Comparison of ENCODE assay signal across 14 cellular contexts in the genomic region with DNA sequence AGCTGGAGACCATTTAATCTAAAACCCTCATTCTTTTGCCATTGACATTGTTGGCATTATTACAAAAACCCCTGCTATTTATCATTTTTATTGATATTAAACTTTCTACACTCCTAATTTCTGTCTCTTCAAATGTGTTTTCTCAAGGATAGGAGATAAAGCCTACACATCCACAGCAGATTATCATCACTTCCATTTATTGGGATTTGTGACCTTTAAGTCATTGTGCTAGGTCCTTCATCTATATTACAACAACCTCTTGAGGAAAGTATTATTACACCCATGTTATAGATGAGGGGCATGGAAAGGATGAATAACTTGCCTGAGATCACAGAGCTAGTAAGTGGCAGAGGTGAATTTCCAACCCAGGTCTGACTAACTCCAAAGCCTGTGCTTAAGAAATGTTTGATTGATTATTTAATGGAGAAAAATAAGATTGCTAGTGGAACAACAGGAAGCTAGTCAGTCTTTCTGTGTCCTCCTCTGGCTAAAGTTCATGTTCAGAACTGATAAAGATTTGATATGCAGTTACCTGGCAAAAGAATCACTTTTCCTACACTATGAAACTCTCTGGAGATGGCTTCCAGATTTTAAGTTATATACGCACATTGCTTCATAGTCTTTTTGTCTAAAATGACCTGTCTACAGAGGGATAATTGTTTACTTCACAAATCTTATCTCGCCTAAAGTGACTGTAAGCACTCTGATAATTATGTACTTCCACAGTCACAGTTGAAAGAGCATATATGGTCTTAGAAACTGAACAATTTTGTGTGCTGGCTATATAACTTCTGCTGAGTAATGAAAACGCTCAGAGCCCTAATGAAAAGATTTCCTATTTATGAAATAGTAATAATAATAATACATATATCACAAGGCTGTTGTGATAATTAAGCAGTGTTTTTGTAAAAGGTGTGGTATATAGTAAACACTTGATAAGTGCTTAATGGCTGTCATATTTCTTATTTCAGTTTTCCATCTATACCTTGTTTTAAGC. TPM values are rescaled to one million over a fixed set of nuclear protein-coding genes. Genes with fewer than 3 reads are reported as not detected.
A peak's percentile ranks its signal among the peaks of the same experiment; 100 is the strongest.
DNase-seq lines count a peak whose midpoint lies in the region; ATAC-seq, FAIRE-seq and TF ChIP-seq lines count a peak whose summit lies in the region.
"Had no signal": no experiment of that assay in that cellular context is flagged by ENCODE, and none has a peak within 500 bp of the region (broad histone marks: within the 10 kb centered on the region; RNA-seq: fewer than 3 reads in every experiment).

No MANE protein-coding gene starts in this region.

- POLR2A ChIA-PET in A549 (lab: Yijun Ruan, JAX) (no interaction called here), HepG2 (lab: Yijun Ruan, JAX) (interaction anchor here (1.3 to 7.6 kb wide), 6 partner anchors 9 to 41 kb away, joined by 5 to 101 read pairs (median 10); partner anchors contain the start of genes CHD1L and FMO5)
- POLR2A ChIA-PET in naive thymus-derived CD4-positive, alpha-beta T cell (lab: Charles Lee) = no interaction called here

- H3K4me2 ChIP-seq in A549 (no peak overlapping the region), HepG2 (ENCODE audit: low read depth, low read length) (no peak overlapping the region)

- TF ChIP-seq POLR2A in A549 (IDR thresholded peaks at IDR 0.05; ENCODE audit: low read length) = no peak
- no peak for TF ChIP-seq POLR2A in HepG2 (IDR thresholded peaks at IDR 0.05; ENCODE audit: insufficient read depth in 1 of 2, low read depth in 2 of 2, low read length in 2 of 2)

- peaks cover 11 to 40% of the 10 kb centered on the region in 2 experiments for H3K36me3 ChIP-seq in HepG2 (replicated peaks in 1 of 2; ENCODE audit: control insufficient read depth in 1 of 2, insufficient read depth in 2 of 2, low read length in 2 of 2)
- H3K36me3 ChIP-seq in naive thymus-derived CD4-positive, alpha-beta T cell (ENCODE audit: control insufficient read depth in 2 of 3, insufficient read depth in 3 of 3, low read length in 3 of 3) = no peaks in the 10 kb centered on the region

- H3K4me3 Mint-ChIP-seq in progenitor cell of endocrine pancreas (ENCODE audit: low read depth) = no peak overlapping the region
- H3K4me3 Mint-ChIP-seq in naive thymus-derived CD4-positive, alpha-beta T cell = no peak overlapping the region
- H3K4me3 Mint-ChIP-seq: CD14-positive monocyte; CD8-positive, alpha-beta T cell had no signal

- H3K4me1 ChIP-seq in A549 (peaks cover 4% of the 10 kb centered on the region; the same call in 2 of the 3 replicates), HepG2 (ENCODE audit: insufficient read depth, low read length) (peaks cover 66% of the 10 kb centered on the region)
- H3K4me1 ChIP-seq in naive thymus-derived CD4-positive, alpha-beta T cell (ENCODE audit: control insufficient read depth in 2 of 2, insufficient read depth in 2 of 2, low read length in 2 of 2) = no peaks in the 10 kb centered on the region

- H3K4me1 Mint-ChIP-seq in progenitor cell of endocrine pancreas (ENCODE audit: low read depth) = peaks cover 47% of the 10 kb centered on the region
- H3K4me1 Mint-ChIP-seq in naive thymus-derived CD4-positive, alpha-beta T cell = peaks cover 0 to 2% (median 0%) of the 10 kb centered on the region in 7 donors

- no peak overlapping the region for H2AFZ ChIP-seq in HepG2 (ENCODE audit: low read length)

- no peak overlapping the region for H3K4me3 ChIP-seq in A549
- no peak overlapping the region for H3K4me3 ChIP-seq in HepG2 (replicated peaks in 1 of 3; ENCODE audit: insufficient read depth in 1 of 3, low read depth in 2 of 3, low read length in 3 of 3)
- H3K4me3 ChIP-seq in naive thymus-derived CD4-positive, alpha-beta T cell (ENCODE audit: low read length) = no peak overlapping the region

- 61% methylated on average over 3 of the region's 3 CpGs for WGBS in A549 (ENCODE audit: missing lambda C conversion rate)
- WGBS in HepG2 (ENCODE audit: low lambda C conversion rate) = 83% methylated on average over 3 of the region's 3 CpGs

- H3K9me3 Mint-ChIP-seq in progenitor cell of endocrine pancreas (ENCODE audit: low read depth) = no peaks in the 10 kb centered on the region
- peaks cover 0 to 5% (median 0%) of the 10 kb centered on the region in 11 donors for H3K9me3 Mint-ChIP-seq in naive thymus-derived CD4-positive, alpha-beta T cell
- H3K9me3 Mint-ChIP-seq: CD8-positive, alpha-beta T cell had no signal

- H4K20me1 ChIP-seq in HepG2 (ENCODE audit: insufficient read depth, low read length) = no peaks in the 10 kb centered on the region

- peaks cover 5% of the 10 kb centered on the region for H3K36me3 Mint-ChIP-seq in progenitor cell of endocrine pancreas (ENCODE audit: insufficient read depth)
- H3K36me3 Mint-ChIP-seq in naive thymus-derived CD4-positive, alpha-beta T cell = peaks cover 0 to 11% (median 6%) of the 10 kb centered on the region in 5 donors
- H3K36me3 Mint-ChIP-seq: CD8-positive, alpha-beta T cell had no signal

- TF ChIP-seq RAD21 in A549 (conservative IDR thresholded peaks at IDR 0.05 in 1 of 2, IDR thresholded peaks at IDR 0.05 in 1 of 2) = no peak
- TF ChIP-seq RAD21 in HepG2 (CRISPR knock-in tag; IDR thresholded peaks at IDR 0.05) = no peak

- intact Hi-C loops in HepG2 (cut with micrococcal nuclease; ENCODE audit: unreplicated experiment) = no loop called here
- intact Hi-C loops in naive thymus-derived CD4-positive, alpha-beta T cell (cut with micrococcal nuclease) = no loop called here

- CTCF ChIA-PET in A549 (lab: Yijun Ruan, JAX) = interaction anchor here (1.0 kb wide), 1 partner anchor 32 kb away, joined by 4 read pairs; the partner anchor contains the start of gene CHD1L
- CTCF ChIA-PET in HepG2 (lab: Yijun Ruan, JAX; ENCODE audit: low intra/inter-chr PET ratio, low total read pairs) = interaction anchor here (0.9 to 1.4 kb wide), 2 partner anchors 32 to 38 kb away, joined by 3 to 6 read pairs; partner anchors contain the start of genes CHD1L and PRKAB2
- CTCF ChIA-PET in naive thymus-derived CD4-positive, alpha-beta T cell (lab: Charles Lee) = interaction anchor here (1.0 kb wide), 1 partner anchor 37 kb away, joined by 3 read pairs; no protein-coding TSS in a partner anchor

- in situ Hi-C loops in HepG2 (cut with HindIII; ENCODE audit: extremely low pct_ligation_motif_present, low pct_unique_long_range_greater_than_20kb) = no loop called here

- ATAC-seq in A549 (no peak), HepG2 (no peak)
- no peak for ATAC-seq in naive thymus-derived CD4-positive, alpha-beta T cell
- ATAC-seq: CD8-positive, alpha-beta T cell had no signal

- TF ChIP-seq CTCF in A549 (IDR thresholded peaks at IDR 0.05) (no peak), VCaP (conservative IDR thresholded peaks at IDR 0.05) (no peak), HepG2 (CRISPR knock-in tag; IDR thresholded peaks at IDR 0.05) (no peak), progenitor cell of endocrine pancreas (IDR thresholded peaks at IDR 0.05; ENCODE audit: unreplicated experiment) (no peak)

- no peaks in the 10 kb centered on the region for H3K27me3 ChIP-seq in HepG2 (ENCODE audit: control insufficient read depth in 1 of 2, insufficient read depth in 2 of 2, low read length in 2 of 2)
- no peaks in the 10 kb centered on the region for H3K27me3 ChIP-seq in naive thymus-derived CD4-positive, alpha-beta T cell (ENCODE audit: control insufficient read depth in 2 of 2, insufficient read depth in 2 of 2, low read length in 2 of 2)

- H3K27me3 Mint-ChIP-seq in progenitor cell of endocrine pancreas = no peaks in the 10 kb centered on the region
- peaks cover 0 to 10% (median 0%) of the 10 kb centered on the region in 5 donors for H3K27me3 Mint-ChIP-seq in naive thymus-derived CD4-positive, alpha-beta T cell

- peaks cover 20% of the 10 kb centered on the region for H3K79me2 ChIP-seq in HepG2 (ENCODE audit: insufficient read depth, low read length)

- H3K27ac Mint-ChIP-seq in progenitor cell of endocrine pancreas = peak overlapping the region; percentile 40
- no peak overlapping the region for H3K27ac Mint-ChIP-seq in naive thymus-derived CD4-positive, alpha-beta T cell
- H3K27ac Mint-ChIP-seq: CD14-positive monocyte; CD8-positive, alpha-beta T cell had no signal

- no TSS peak for BruUV-seq in HepG2 (replicated peaks; lab: Mats Ljungman, UMichigan)

- FAIRE-seq in A549 (lab: Jason Lieb, UNC) (no peak), HepG2 (lab: Jason Lieb, UNC) (no peak)

- H3K27ac ChIP-seq in A549 = no peak overlapping the region
- 0 out of 2 replicates have a peak overlapping the region, but pooled peaks have one; percentile 7 for H3K27ac ChIP-seq in VCaP
- peak overlapping the region; percentile 19 for H3K27ac ChIP-seq in HepG2 (ENCODE audit: extremely low read length, insufficient read depth, low read length)
- H3K27ac ChIP-seq in caudate nucleus (ENCODE audit: low read depth, low read length) = no peak overlapping the region
- H3K27ac ChIP-seq in naive thymus-derived CD4-positive, alpha-beta T cell (ENCODE audit: low read depth, low read length) = no peak overlapping the region

- TF ChIP-seq EP300 in A549 (IDR thresholded peaks at IDR 0.05) (no peak), HepG2 (IDR thresholded peaks at IDR 0.05; ENCODE audit: low read depth in 2 of 2, low read length in 2 of 2) (no peak), HepG2 (CRISPR knock-in tag; IDR thresholded peaks at IDR 0.05; ENCODE audit: borderline replicate concordance) (no peak)

- H3K9me3 ChIP-seq in A549 = no peaks in the 10 kb centered on the region
- H3K9me3 ChIP-seq in HepG2 (ENCODE audit: low read length) = no peaks in the 10 kb centered on the region
- H3K9me3 ChIP-seq in naive thymus-derived CD4-positive, alpha-beta T cell (ENCODE audit: control insufficient read depth in 2 of 3, low read length in 3 of 3) = no peaks in the 10 kb centered on the region

- H3K9ac ChIP-seq in HepG2 (ENCODE audit: insufficient read depth, low read depth, low read length) = no peak overlapping the region

- no peak for DNase-seq in A549 (ENCODE audit: low read depth in 1 of 2, low spot score in 1 of 2)
- DNase-seq in HepG2 (ENCODE audit: low spot score) = no peak
- no peak for DNase-seq in progenitor cell of endocrine pancreas (ENCODE audit: low spot score, unreplicated experiment)
- no peak for DNase-seq in caudate nucleus (lab: John Stamatoyannopoulos, UW)
- DNase-seq in naive thymus-derived CD4-positive, alpha-beta T cell = no peak
- DNase-seq in DMS114 treated with DMSO at 0.1 percent for 48 hours (lab: John Stamatoyannopoulos, UW; ENCODE audit: unreplicated experiment) = no peak
- DNase-seq: CD8-positive, alpha-beta T cell; COR-L47; DMS53; GF-D8; HCEC 1CT had no signal

RNA-seq across cellular contexts. Expression of gene FMO5, which starts 15.0 kb away (rescaled TPM):
- polyA plus RNA-seq in A549 (2011; rRNA removed) (3.4 and 3.8 TPM in 2 replicates), A549 (2017; fragmentation: RNase III; extraction: RNeasy Plus Mini Kit Qiagen cat#74134 plus additional on column Dnase treatment) (0.25 to 0.50 TPM (median 0.37 TPM) in 3 replicates), HepG2 (2011; rRNA removed) (149 and 155 TPM in 2 replicates)
- polyA plus RNA-seq in A549 (2012; cell fraction: cytosol; rRNA removed) = 0.08 TPM in 2 replicates
- 0.10 and 0.13 TPM in 2 replicates for polyA plus RNA-seq in A549 (2012; cell fraction: nucleus; rRNA removed)
- 1.1 TPM in 2 replicates for polyA minus RNA-seq in A549 (2011; rRNA and poly(A)+ RNA removed)
- total RNA-seq in HepG2 (2016; rRNA removed; fragmentation: Illumina TruSeq; extraction: Trizol) (48.2 and 59.5 TPM in 2 replicates), progenitor cell of endocrine pancreas (4.2 and 5.0 TPM in 2 replicates)
- 6.8 and 6.9 TPM in 2 replicates for total RNA-seq in HepG2 (2016; cell fraction: cytosol; rRNA removed; fragmentation: Illumina TruSeq; extraction: Trizol; ENCODE audit: low read depth)
- total RNA-seq in HepG2 (2016; cell fraction: insoluble cytoplasmic fraction; rRNA removed; fragmentation: Illumina TruSeq; extraction: Trizol) = 49.0 and 63.7 TPM in 2 replicates
- 11.1 and 12.7 TPM in 2 replicates for total RNA-seq in HepG2 (2016; cell fraction: membrane; rRNA removed; fragmentation: Illumina TruSeq; extraction: Trizol)
- 47.7 and 49.9 TPM in 2 replicates for total RNA-seq in HepG2 (2016; cell fraction: nucleus; rRNA removed; fragmentation: Illumina TruSeq; extraction: Trizol)
- polyA plus RNA-seq in HepG2 (2011; cell fraction: cytosol; rRNA removed) = 56.2 and 104 TPM in 2 replicates
- polyA plus RNA-seq in HepG2 (2011; cell fraction: nucleus; rRNA removed) = 198 and 259 TPM in 2 replicates
- 240 and 305 TPM in 2 replicates for polyA plus RNA-seq in HepG2 (2012)
- 1.7 and 1.8 TPM in 2 replicates for polyA plus RNA-seq in HepG2 (2016; cell fraction: cytosol; fragmentation: Illumina TruSeq; extraction: Trizol; ENCODE audit: low read depth)
- polyA plus RNA-seq in HepG2 (2016; cell fraction: insoluble cytoplasmic fraction; fragmentation: Illumina TruSeq; extraction: Trizol; ENCODE audit: low read depth) = 40.5 and 43.0 TPM in 2 replicates
- polyA plus RNA-seq in HepG2 (2016; cell fraction: membrane; fragmentation: Illumina TruSeq; extraction: Trizol; ENCODE audit: low read depth) = 4.7 TPM in 2 replicates
- polyA plus RNA-seq in HepG2 (2016; cell fraction: nucleus; fragmentation: Illumina TruSeq; extraction: Trizol; ENCODE audit: insufficient read depth, low read depth) = 48.3 and 48.5 TPM in 2 replicates
- 82.4 TPM in 1 of 2 replicates, not detected in the other for polyA minus RNA-seq in HepG2 (2011; rRNA and poly(A)+ RNA removed; ENCODE audit: low replicate concordance)
- 87.4 and 116 TPM in 2 replicates for polyA minus RNA-seq in HepG2 (2011; cell fraction: cytosol; rRNA and poly(A)+ RNA removed)
- 369 and 460 TPM in 2 replicates for polyA minus RNA-seq in HepG2 (2011; cell fraction: nucleus; rRNA and poly(A)+ RNA removed)
- total RNA-seq in naive thymus-derived CD4-positive, alpha-beta T cell = 1 to 10 TPM in 2 of 5 experiments, under 1 TPM in 3; 0.29 to 4.3 (median 0.70) TPM
- polyA plus RNA-seq in naive thymus-derived CD4-positive, alpha-beta T cell = under 1 TPM; 0.22 to 0.79 TPM
- total RNA-seq: A172 had no signal

RNA-seq across cellular contexts. Expression of gene CHD1L, which starts 32.4 kb away (rescaled TPM):
- polyA plus RNA-seq in A549 (2011; rRNA removed) (48.4 and 61.2 TPM in 2 replicates), A549 (2017; fragmentation: RNase III; extraction: RNeasy Plus Mini Kit Qiagen cat#74134 plus additional on column Dnase treatment) (36.7 to 40.1 TPM (median 37.0 TPM) in 3 replicates), HepG2 (2011; rRNA removed) (63.3 and 74.3 TPM in 2 replicates)
- polyA plus RNA-seq in A549 (2012; cell fraction: cytosol; rRNA removed) = 19.9 and 21.4 TPM in 2 replicates
- polyA plus RNA-seq in A549 (2012; cell fraction: nucleus; rRNA removed) = 14.8 and 22.2 TPM in 2 replicates
- 19.7 and 20.6 TPM in 2 replicates for polyA minus RNA-seq in A549 (2011; rRNA and poly(A)+ RNA removed)
- total RNA-seq in HepG2 (2016; rRNA removed; fragmentation: Illumina TruSeq; extraction: Trizol) (111 and 123 TPM in 2 replicates), progenitor cell of endocrine pancreas (79.6 and 80.3 TPM in 2 replicates)
- 70.0 and 76.6 TPM in 2 replicates for total RNA-seq in HepG2 (2016; cell fraction: cytosol; rRNA removed; fragmentation: Illumina TruSeq; extraction: Trizol; ENCODE audit: low read depth)
- 108 and 120 TPM in 2 replicates for total RNA-seq in HepG2 (2016; cell fraction: insoluble cytoplasmic fraction; rRNA removed; fragmentation: Illumina TruSeq; extraction: Trizol)
- 74.5 and 80.2 TPM in 2 replicates for total RNA-seq in HepG2 (2016; cell fraction: membrane; rRNA removed; fragmentation: Illumina TruSeq; extraction: Trizol)
- 92.1 and 105 TPM in 2 replicates for total RNA-seq in HepG2 (2016; cell fraction: nucleus; rRNA removed; fragmentation: Illumina TruSeq; extraction: Trizol)
- 34.0 and 48.4 TPM in 2 replicates for polyA plus RNA-seq in HepG2 (2011; cell fraction: cytosol; rRNA removed)
- polyA plus RNA-seq in HepG2 (2011; cell fraction: nucleus; rRNA removed) = 72.3 and 87.3 TPM in 2 replicates
- 53.4 and 77.3 TPM in 2 replicates for polyA plus RNA-seq in HepG2 (2012)
- polyA plus RNA-seq in HepG2 (2016; cell fraction: cytosol; fragmentation: Illumina TruSeq; extraction: Trizol; ENCODE audit: low read depth) = 18.7 and 22.7 TPM in 2 replicates
- polyA plus RNA-seq in HepG2 (2016; cell fraction: insoluble cytoplasmic fraction; fragmentation: Illumina TruSeq; extraction: Trizol; ENCODE audit: low read depth) = 97.8 and 98.0 TPM in 2 replicates
- polyA plus RNA-seq in HepG2 (2016; cell fraction: membrane; fragmentation: Illumina TruSeq; extraction: Trizol; ENCODE audit: low read depth) = 37.9 and 38.5 TPM in 2 replicates
- polyA plus RNA-seq in HepG2 (2016; cell fraction: nucleus; fragmentation: Illumina TruSeq; extraction: Trizol; ENCODE audit: insufficient read depth, low read depth) = 151 TPM in 2 replicates
- 21.2 and 30.6 TPM in 2 replicates for polyA minus RNA-seq in HepG2 (2011; rRNA and poly(A)+ RNA removed; ENCODE audit: low replicate concordance)
- polyA minus RNA-seq in HepG2 (2011; cell fraction: cytosol; rRNA and poly(A)+ RNA removed) = 40.8 and 41.2 TPM in 2 replicates
- 103 and 116 TPM in 2 replicates for polyA minus RNA-seq in HepG2 (2011; cell fraction: nucleus; rRNA and poly(A)+ RNA removed)
- total RNA-seq in naive thymus-derived CD4-positive, alpha-beta T cell = 10 to 100 TPM; 26.4 to 53.9 (median 32.3) TPM
- polyA plus RNA-seq in naive thymus-derived CD4-positive, alpha-beta T cell = 10 to 100 TPM; 19.3 to 22.4 TPM

RNA-seq across cellular contexts. Expression of gene PRKAB2, which starts 37.9 kb away (rescaled TPM):
- polyA plus RNA-seq in A549 (2011; rRNA removed) (20.3 and 22.4 TPM in 2 replicates), A549 (2017; fragmentation: RNase III; extraction: RNeasy Plus Mini Kit Qiagen cat#74134 plus additional on column Dnase treatment) (11.0 to 11.4 TPM (median 11.2 TPM) in 3 replicates), HepG2 (2011; rRNA removed) (97.3 and 118 TPM in 2 replicates)
- polyA plus RNA-seq in A549 (2012; cell fraction: cytosol; rRNA removed) = 4.7 and 5.1 TPM in 2 replicates
- polyA plus RNA-seq in A549 (2012; cell fraction: nucleus; rRNA removed) = 8.8 and 9.6 TPM in 2 replicates
- 8.5 and 10.4 TPM in 2 replicates for polyA minus RNA-seq in A549 (2011; rRNA and poly(A)+ RNA removed)
- total RNA-seq in HepG2 (2016; rRNA removed; fragmentation: Illumina TruSeq; extraction: Trizol) (43.3 and 44.0 TPM in 2 replicates), progenitor cell of endocrine pancreas (24.4 and 26.0 TPM in 2 replicates)
- 5.9 and 6.7 TPM in 2 replicates for total RNA-seq in HepG2 (2016; cell fraction: cytosol; rRNA removed; fragmentation: Illumina TruSeq; extraction: Trizol; ENCODE audit: low read depth)
- total RNA-seq in HepG2 (2016; cell fraction: insoluble cytoplasmic fraction; rRNA removed; fragmentation: Illumina TruSeq; extraction: Trizol) = 40.9 and 45.3 TPM in 2 replicates
- 23.1 and 25.7 TPM in 2 replicates for total RNA-seq in HepG2 (2016; cell fraction: membrane; rRNA removed; fragmentation: Illumina TruSeq; extraction: Trizol)
- total RNA-seq in HepG2 (2016; cell fraction: nucleus; rRNA removed; fragmentation: Illumina TruSeq; extraction: Trizol) = 86.1 and 92.6 TPM in 2 replicates
- polyA plus RNA-seq in HepG2 (2011; cell fraction: cytosol; rRNA removed) = 34.7 and 49.1 TPM in 2 replicates
- polyA plus RNA-seq in HepG2 (2011; cell fraction: nucleus; rRNA removed) = 185 and 187 TPM in 2 replicates
- polyA plus RNA-seq in HepG2 (2012) = 51.4 and 62.8 TPM in 2 replicates
- polyA plus RNA-seq in HepG2 (2016; cell fraction: cytosol; fragmentation: Illumina TruSeq; extraction: Trizol; ENCODE audit: low read depth) = 5.5 and 5.6 TPM in 2 replicates
- polyA plus RNA-seq in HepG2 (2016; cell fraction: insoluble cytoplasmic fraction; fragmentation: Illumina TruSeq; extraction: Trizol; ENCODE audit: low read depth) = 32.6 and 34.9 TPM in 2 replicates
- polyA plus RNA-seq in HepG2 (2016; cell fraction: membrane; fragmentation: Illumina TruSeq; extraction: Trizol; ENCODE audit: low read depth) = 15.9 and 16.3 TPM in 2 replicates
- 108 and 114 TPM in 2 replicates for polyA plus RNA-seq in HepG2 (2016; cell fraction: nucleus; fragmentation: Illumina TruSeq; extraction: Trizol; ENCODE audit: insufficient read depth, low read depth)
- polyA minus RNA-seq in HepG2 (2011; rRNA and poly(A)+ RNA removed; ENCODE audit: low replicate concordance) = 16.7 and 59.0 TPM in 2 replicates
- polyA minus RNA-seq in HepG2 (2011; cell fraction: cytosol; rRNA and poly(A)+ RNA removed) = 29.4 and 33.7 TPM in 2 replicates
- polyA minus RNA-seq in HepG2 (2011; cell fraction: nucleus; rRNA and poly(A)+ RNA removed) = 158 and 185 TPM in 2 replicates
- 10 to 100 TPM in 4 of 5 experiments, 1 to 10 TPM in 1; 8.1 to 26.9 (median 11.4) TPM for total RNA-seq in naive thymus-derived CD4-positive, alpha-beta T cell
- polyA plus RNA-seq in naive thymus-derived CD4-positive, alpha-beta T cell = 1 to 10 TPM; 2.4 to 3.7 TPM

Comparison
In these comparisons a context has a peak if more than half of its experiments do, and no peak if none do; other contexts are left out.
1. H3K27ac ChIP-seq: peak in VCaP (single experiment) and HepG2 (single experiment); none in A549 (0 of 2), caudate nucleus (single experiment) and naive thymus-derived CD4-positive, alpha-beta T cell (single experiment).